ENCODE assay signal across 1 cellular context in the genomic region with DNA sequence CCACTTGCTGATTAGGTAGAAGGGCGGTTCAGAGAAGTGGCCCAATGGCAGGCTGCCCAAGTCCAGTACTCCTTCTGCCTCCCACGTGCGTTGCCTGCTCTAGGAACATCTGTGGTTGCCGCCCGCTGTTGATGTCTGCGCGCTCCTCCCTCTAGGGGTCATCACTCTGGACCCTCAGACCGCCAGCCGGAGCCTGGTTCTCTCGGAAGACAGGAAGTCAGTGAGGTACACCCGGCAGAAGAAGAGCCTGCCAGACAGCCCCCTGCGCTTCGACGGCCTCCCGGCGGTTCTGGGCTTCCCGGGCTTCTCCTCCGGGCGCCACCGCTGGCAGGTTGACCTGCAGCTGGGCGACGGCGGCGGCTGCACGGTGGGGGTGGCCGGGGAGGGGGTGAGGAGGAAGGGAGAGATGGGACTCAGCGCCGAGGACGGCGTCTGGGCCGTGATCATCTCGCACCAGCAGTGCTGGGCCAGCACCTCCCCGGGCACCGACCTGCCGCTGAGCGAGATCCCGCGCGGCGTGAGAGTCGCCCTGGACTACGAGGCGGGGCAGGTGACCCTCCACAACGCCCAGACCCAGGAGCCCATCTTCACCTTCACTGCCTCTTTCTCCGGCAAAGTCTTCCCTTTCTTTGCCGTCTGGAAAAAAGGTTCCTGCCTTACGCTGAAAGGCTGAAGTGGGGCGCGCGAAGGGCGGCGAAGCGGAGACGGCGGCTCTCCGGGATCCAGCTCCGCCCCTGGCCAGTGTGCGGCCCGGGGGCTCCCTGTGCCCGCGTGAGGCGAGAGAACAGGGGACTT.
TF ChIP-seq lines count a peak whose summit lies in the region.

No MANE protein-coding gene starts in this region.

TF ChIP-seq in GM23338, 12 proteins besides CTCF, POLR2A, EP300 and RAD21 (continued from another document):
- TF ChIP-seq, protein P1, sequence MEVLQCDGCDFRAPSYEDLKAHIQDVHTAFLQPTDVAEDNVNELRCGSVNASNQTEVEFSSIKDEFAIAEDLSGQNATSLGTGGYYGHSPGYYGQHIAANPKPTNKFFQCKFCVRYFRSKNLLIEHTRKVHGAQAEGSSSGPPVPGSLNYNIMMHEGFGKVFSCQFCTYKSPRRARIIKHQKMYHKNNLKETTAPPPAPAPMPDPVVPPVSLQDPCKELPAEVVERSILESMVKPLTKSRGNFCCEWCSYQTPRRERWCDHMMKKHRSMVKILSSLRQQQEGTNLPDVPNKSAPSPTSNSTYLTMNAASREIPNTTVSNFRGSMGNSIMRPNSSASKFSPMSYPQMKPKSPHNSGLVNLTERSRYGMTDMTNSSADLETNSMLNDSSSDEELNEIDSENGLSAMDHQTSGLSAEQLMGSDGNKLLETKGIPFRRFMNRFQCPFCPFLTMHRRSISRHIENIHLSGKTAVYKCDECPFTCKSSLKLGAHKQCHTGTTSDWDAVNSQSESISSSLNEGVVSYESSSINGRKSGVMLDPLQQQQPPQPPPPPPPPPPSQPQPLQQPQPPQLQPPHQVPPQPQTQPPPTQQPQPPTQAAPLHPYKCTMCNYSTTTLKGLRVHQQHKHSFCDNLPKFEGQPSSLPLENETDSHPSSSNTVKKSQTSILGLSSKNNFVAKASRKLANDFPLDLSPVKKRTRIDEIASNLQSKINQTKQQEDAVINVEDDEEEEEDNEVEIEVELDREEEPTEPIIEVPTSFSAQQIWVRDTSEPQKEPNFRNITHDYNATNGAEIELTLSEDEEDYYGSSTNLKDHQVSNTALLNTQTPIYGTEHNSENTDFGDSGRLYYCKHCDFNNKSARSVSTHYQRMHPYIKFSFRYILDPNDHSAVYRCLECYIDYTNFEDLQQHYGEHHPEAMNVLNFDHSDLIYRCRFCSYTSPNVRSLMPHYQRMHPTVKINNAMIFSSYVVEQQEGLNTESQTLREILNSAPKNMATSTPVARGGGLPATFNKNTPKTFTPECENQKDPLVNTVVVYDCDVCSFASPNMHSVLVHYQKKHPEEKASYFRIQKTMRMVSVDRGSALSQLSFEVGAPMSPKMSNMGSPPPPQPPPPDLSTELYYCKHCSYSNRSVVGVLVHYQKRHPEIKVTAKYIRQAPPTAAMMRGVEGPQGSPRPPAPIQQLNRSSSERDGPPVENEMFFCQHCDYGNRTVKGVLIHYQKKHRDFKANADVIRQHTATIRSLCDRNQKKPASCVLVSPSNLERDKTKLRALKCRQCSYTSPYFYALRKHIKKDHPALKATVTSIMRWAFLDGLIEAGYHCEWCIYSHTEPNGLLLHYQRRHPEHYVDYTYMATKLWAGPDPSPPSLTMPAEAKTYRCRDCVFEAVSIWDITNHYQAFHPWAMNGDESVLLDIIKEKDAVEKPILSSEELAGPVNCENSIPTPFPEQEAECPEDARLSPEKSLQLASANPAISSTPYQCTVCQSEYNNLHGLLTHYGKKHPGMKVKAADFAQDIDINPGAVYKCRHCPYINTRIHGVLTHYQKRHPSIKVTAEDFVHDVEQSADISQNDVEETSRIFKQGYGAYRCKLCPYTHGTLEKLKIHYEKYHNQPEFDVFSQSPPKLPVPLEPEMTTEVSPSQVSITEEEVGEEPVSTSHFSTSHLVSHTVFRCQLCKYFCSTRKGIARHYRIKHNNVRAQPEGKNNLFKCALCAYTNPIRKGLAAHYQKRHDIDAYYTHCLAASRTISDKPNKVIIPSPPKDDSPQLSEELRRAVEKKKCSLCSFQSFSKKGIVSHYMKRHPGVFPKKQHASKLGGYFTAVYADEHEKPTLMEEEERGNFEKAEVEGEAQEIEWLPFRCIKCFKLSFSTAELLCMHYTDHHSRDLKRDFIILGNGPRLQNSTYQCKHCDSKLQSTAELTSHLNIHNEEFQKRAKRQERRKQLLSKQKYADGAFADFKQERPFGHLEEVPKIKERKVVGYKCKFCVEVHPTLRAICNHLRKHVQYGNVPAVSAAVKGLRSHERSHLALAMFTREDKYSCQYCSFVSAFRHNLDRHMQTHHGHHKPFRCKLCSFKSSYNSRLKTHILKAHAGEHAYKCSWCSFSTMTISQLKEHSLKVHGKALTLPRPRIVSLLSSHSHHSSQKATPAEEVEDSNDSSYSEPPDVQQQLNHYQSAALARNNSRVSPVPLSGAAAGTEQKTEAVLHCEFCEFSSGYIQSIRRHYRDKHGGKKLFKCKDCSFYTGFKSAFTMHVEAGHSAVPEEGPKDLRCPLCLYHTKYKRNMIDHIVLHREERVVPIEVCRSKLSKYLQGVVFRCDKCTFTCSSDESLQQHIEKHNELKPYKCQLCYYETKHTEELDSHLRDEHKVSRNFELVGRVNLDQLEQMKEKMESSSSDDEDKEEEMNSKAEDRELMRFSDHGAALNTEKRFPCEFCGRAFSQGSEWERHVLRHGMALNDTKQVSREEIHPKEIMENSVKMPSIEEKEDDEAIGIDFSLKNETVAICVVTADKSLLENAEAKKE (CRISPR knock-in tag; IDR thresholded peaks at IDR 0.05): no peak
- TF ChIP-seq JUNB (IDR thresholded peaks at IDR 0.05; ENCODE audit: unreplicated experiment): peak; percentile 6
